ENCODE assay signal across 13 cellular contexts in genomic region chr1:186899577-186899976, GRCh38.
DNase-seq lines count a peak whose midpoint lies in the region; ATAC-seq lines count a peak whose summit lies in the region.
"Had no signal": no experiment of that assay in that cellular context is flagged by ENCODE, and none has a peak within 500 bp of the region (broad histone marks: within the 10 kb centered on the region; RNA-seq: fewer than 3 reads in every experiment).

No MANE protein-coding gene starts in this region.

- no peak overlapping the region for H3K4me3 Mint-ChIP-seq in activated naive CD8-positive, alpha-beta T cell treated with anti-CD3 and anti-CD28 coated beads, Interleukin-2, amount 50 U/mL, for 24 hours
- H3K4me3 Mint-ChIP-seq in activated naive CD8-positive, alpha-beta T cell treated with anti-CD3 and anti-CD28 coated beads for 36 hours: no peak overlapping the region
- H3K4me3 Mint-ChIP-seq: T-helper 17 cell had no signal

- H3K27me3 Mint-ChIP-seq in activated naive CD8-positive, alpha-beta T cell treated with anti-CD3 and anti-CD28 coated beads, Interleukin-2, amount 50 U/mL, for 24 hours: no peaks in the 10 kb centered on the region
- peaks cover 9% of the 10 kb centered on the region for H3K27me3 Mint-ChIP-seq in activated naive CD8-positive, alpha-beta T cell treated with anti-CD3 and anti-CD28 coated beads for 36 hours
- H3K27me3 Mint-ChIP-seq: T-helper 17 cell had no signal

- H3K9me3 Mint-ChIP-seq in activated naive CD8-positive, alpha-beta T cell treated with anti-CD3 and anti-CD28 coated beads, Interleukin-2, amount 50 U/mL, for 24 hours: no peaks in the 10 kb centered on the region
- H3K9me3 Mint-ChIP-seq in activated naive CD8-positive, alpha-beta T cell treated with anti-CD3 and anti-CD28 coated beads for 36 hours: no peaks in the 10 kb centered on the region

- no peak for DNase-seq in activated naive CD8-positive, alpha-beta T cell treated with anti-CD3 and anti-CD28 coated beads, Interleukin-2, amount 50 U/mL, for 24 hours
- DNase-seq in activated naive CD8-positive, alpha-beta T cell treated with anti-CD3 and anti-CD28 coated beads for 36 hours: no peak
- no peak for DNase-seq in stimulated activated naive CD8-positive, alpha-beta T cell treated with anti-CD3 and anti-CD28 coated beads, Interleukin-15, Interleukin-2, amounts not matched to agents 100 U/mL and 50 U/mL, for 24 hours
- no peak for DNase-seq in NCI-H1105 (lab: John Stamatoyannopoulos, UW)
- DNase-seq in ureter (ENCODE audit: low spot score): no peak
- no peak for DNase-seq in NCI-H1092 treated with DMSO at 0.1 percent for 48 hours (lab: John Stamatoyannopoulos, UW)
- DNase-seq: activated gamma-delta T cell, NCI-H748 treated with DMSO at 0.1 percent for 48 hours, occipital lobe, T-helper 17 cell, upper lobe of right lung had no signal

- H3K27ac Mint-ChIP-seq in activated naive CD8-positive, alpha-beta T cell treated with anti-CD3 and anti-CD28 coated beads, Interleukin-2, amount 50 U/mL, for 24 hours: peak overlapping the region; percentile 1
- no peak overlapping the region for H3K27ac Mint-ChIP-seq in activated naive CD8-positive, alpha-beta T cell treated with anti-CD3 and anti-CD28 coated beads for 36 hours
- H3K27ac Mint-ChIP-seq: T-helper 17 cell had no signal

- ATAC-seq in activated naive CD8-positive, alpha-beta T cell treated with anti-CD3 and anti-CD28 coated beads, Interleukin-2, amount 50 U/mL, for 24 hours: peak; percentile 36
- ATAC-seq in GM21515 (IDR thresholded peaks at IDR 0.05; ENCODE audit: unreplicated experiment): peak; percentile 94
- peak; percentile 92 for ATAC-seq in HG03097 (IDR thresholded peaks at IDR 0.05; ENCODE audit: low FRiP score, unreplicated experiment)
- peak; percentile 32 for ATAC-seq in stimulated activated naive CD8-positive, alpha-beta T cell treated with anti-CD3 and anti-CD28 coated beads, Interleukin-15, Interleukin-2, amounts not matched to agents 100 U/mL and 50 U/mL, for 24 hours
- ATAC-seq: T-helper 17 cell, upper lobe of right lung had no signal

- no peaks in the 10 kb centered on the region for H3K36me3 Mint-ChIP-seq in activated naive CD8-positive, alpha-beta T cell treated with anti-CD3 and anti-CD28 coated beads, Interleukin-2, amount 50 U/mL, for 24 hours (ENCODE audit: low read depth)
- no peaks in the 10 kb centered on the region for H3K36me3 Mint-ChIP-seq in activated naive CD8-positive, alpha-beta T cell treated with anti-CD3 and anti-CD28 coated beads for 36 hours

- peaks cover 3% of the 10 kb centered on the region for H3K4me1 Mint-ChIP-seq in activated naive CD8-positive, alpha-beta T cell treated with anti-CD3 and anti-CD28 coated beads, Interleukin-2, amount 50 U/mL, for 24 hours
- H3K4me1 Mint-ChIP-seq in activated naive CD8-positive, alpha-beta T cell treated with anti-CD3 and anti-CD28 coated beads for 36 hours: no peaks in the 10 kb centered on the region
- H3K4me1 Mint-ChIP-seq: T-helper 17 cell had no signal

Comparison
In these comparisons a context has a peak if more than half of its experiments do, and no peak if none do; other contexts are left out.
1. ATAC-seq: peak in every context shown above with its lines; median percentile 94 in GM21515; 92 in HG03097; 36 in activated naive CD8-positive, alpha-beta T cell treated with anti-CD3 and anti-CD28 coated beads, Interleukin-2, amount 50 U/mL, for 24 hours; 32 in stimulated activated naive CD8-positive, alpha-beta T cell treated with anti-CD3 and anti-CD28 coated beads, Interleukin-15, Interleukin-2, amounts not matched to agents 100 U/mL and 50 U/mL, for 24 hours.